ENCODE assay signal across 20 cellular contexts in the genomic region with DNA sequence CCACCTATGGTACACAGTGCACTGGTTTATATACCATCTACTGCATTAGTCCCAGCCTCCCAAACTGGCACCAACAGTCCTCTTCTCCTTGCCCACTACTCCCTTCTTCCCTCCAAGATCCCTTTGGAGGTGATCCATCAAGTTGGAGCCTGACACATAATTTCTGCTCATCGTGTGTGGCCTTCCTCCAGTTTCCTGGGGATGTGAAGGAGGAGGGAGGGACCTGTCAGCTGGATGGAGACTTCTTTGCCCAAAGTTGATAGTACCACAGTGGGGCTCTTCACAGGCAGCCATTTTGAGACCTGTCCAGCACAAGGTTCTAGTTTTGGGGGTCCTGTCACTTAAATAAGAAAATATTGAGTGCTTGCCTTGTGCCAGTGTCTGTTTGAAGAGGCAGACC. TPM values are rescaled to one million over a fixed set of nuclear protein-coding genes. Genes with fewer than 3 reads are reported as not detected.
DNase-seq lines count a peak whose midpoint lies in the region; ATAC-seq and TF ChIP-seq lines count a peak whose summit lies in the region.
"Had no signal": no experiment of that assay in that cellular context is flagged by ENCODE, and none has a peak within 500 bp of the region (broad histone marks: within the 10 kb centered on the region; RNA-seq: fewer than 3 reads in every experiment).

No MANE protein-coding gene starts in this region.

- H3K27ac ChIP-seq in left ventricle myocardium inferior (replicated peaks): peak overlapping the region; percentile 95
- H3K27ac ChIP-seq in heart left ventricle: peak overlapping the region in 4 of 12 donors; percentile 94 to 98 (median 95)
- peak overlapping the region; percentile 96 for H3K27ac ChIP-seq in lower lobe of right lung
- H3K27ac ChIP-seq in spleen: peak overlapping the region in 5 of 8 donors; percentile 81 to 90 (median 87)
- H3K27ac ChIP-seq: 22Rv1 had no signal

- no peak for ATAC-seq in heart left ventricle
- ATAC-seq in lower lobe of right lung: no peak
- ATAC-seq in HG03354 (IDR thresholded peaks at IDR 0.05; ENCODE audit: poor library complexity, severe bottlenecking, unreplicated experiment): no peak

- H3K4me3 ChIP-seq in left ventricle myocardium inferior: no peak overlapping the region
- H3K4me3 ChIP-seq in heart left ventricle: no peak overlapping the region
- H3K4me3 ChIP-seq in lower lobe of right lung: no peak overlapping the region
- no peak overlapping the region for H3K4me3 ChIP-seq in spleen

- H3K27me3 ChIP-seq in left ventricle myocardium inferior (ENCODE audit: low read depth) (no peaks in the 10 kb centered on the region), heart left ventricle (no peaks in the 10 kb centered on the region), lower lobe of right lung (ENCODE audit: low read depth) (no peaks in the 10 kb centered on the region), spleen (replicated peaks in 1 of 7) (peaks cover 0 to 15% (median 5%) of the 10 kb centered on the region in 7 donors)
- H3K27me3 ChIP-seq: breast epithelium had no signal

- H3K36me3 ChIP-seq in left ventricle myocardium inferior (no peaks in the 10 kb centered on the region), heart left ventricle (no peaks in the 10 kb centered on the region), lower lobe of right lung (no peaks in the 10 kb centered on the region), spleen (no peaks in the 10 kb centered on the region)
- H3K36me3 ChIP-seq: breast epithelium had no signal

- no peak for TF ChIP-seq CTCF in left ventricle myocardium inferior (IDR thresholded peaks at IDR 0.05; ENCODE audit: borderline replicate concordance)
- no peak for TF ChIP-seq CTCF in heart left ventricle (IDR thresholded peaks at IDR 0.05)
- no peak for TF ChIP-seq CTCF in lower lobe of right lung (IDR thresholded peaks at IDR 0.05)
- TF ChIP-seq CTCF in spleen (IDR thresholded peaks at IDR 0.05 in 8 of 11, conservative IDR thresholded peaks at IDR 0.05 in 3 of 11): no peak

- no peaks in the 10 kb centered on the region for H3K9me3 ChIP-seq in left ventricle myocardium inferior (replicated peaks)
- no peaks in the 10 kb centered on the region for H3K9me3 ChIP-seq in heart left ventricle
- H3K9me3 ChIP-seq in lower lobe of right lung: no peaks in the 10 kb centered on the region
- H3K9me3 ChIP-seq in spleen: no peaks in the 10 kb centered on the region
- H3K9me3 ChIP-seq: breast epithelium had no signal

- intact Hi-C loops in left ventricle myocardium inferior (cut with micrococcal nuclease): no loop called here
- intact Hi-C loops in heart left ventricle (cut with DNase I): loop anchor here in 2 of 10 donors (2.0 kb wide), 2 partner anchors 17 to 25 kb away; partner anchors contain the start of gene CTDSP2 (in 1 of the 2)
- intact Hi-C loops in lower lobe of right lung (cut with DNase I): no loop called here
- intact Hi-C loops in spleen (cut with DNase I; ENCODE audit: low total_unique reads): no loop called here

- DNase-seq in left ventricle myocardium inferior: no peak
- no peak for DNase-seq in heart left ventricle
- no peak for DNase-seq in lower lobe of right lung
- no peak for DNase-seq in spleen
- DNase-seq in NK-92 (lab: John Stamatoyannopoulos, UW; ENCODE audit: unreplicated experiment): no peak
- DNase-seq in activated CD4-positive, CD25-positive, alpha-beta regulatory T cell (lab: John Stamatoyannopoulos, UW): no peak
- DNase-seq in activated CD4-positive, alpha-beta T cell treated with anti-CD3 and anti-CD28 coated beads, Interleukin-2, amount 50 U/mL, for 1 hour: no peak
- DNase-seq: activated CD4-positive, alpha-beta memory T cell treated with anti-CD3 and anti-CD28 coated beads, Interleukin-2, amount 10 ng/mL, durations not matched to agents 7 days and 5 days; activated effector memory CD4-positive, alpha-beta T cell treated with Interleukin-2 at 50 U/mL for 16 hours; AML-193; CD8-positive, alpha-beta memory T cell; HCEC 1CT; KG1; left colon; midbrain; stimulated activated CD4-positive, alpha-beta T cell treated with anti-CD3 and anti-CD28 coated beads, Interleukin-12 subunit alpha, Interleukin-12 subunit beta, amount 100 ng/mL, for 4 hours; T1000 had no signal

- 51 to 64% (median 59%) methylated on average over 1 of the region's 1 CpG for WGBS in heart left ventricle, 4 donors
- WGBS in spleen, 5 donors: 40 to 62% (median 56%) methylated on average over 1 of the region's 1 CpG

- H3K4me1 ChIP-seq in left ventricle myocardium inferior: peaks cover 24% of the 10 kb centered on the region
- peaks cover 0 to 29% (median 18%) of the 10 kb centered on the region in 12 donors for H3K4me1 ChIP-seq in heart left ventricle
- H3K4me1 ChIP-seq in lower lobe of right lung: peaks cover 28% of the 10 kb centered on the region
- H3K4me1 ChIP-seq in spleen: peaks cover 0 to 28% (median 18%) of the 10 kb centered on the region in 6 donors

- no peak for TF ChIP-seq POLR2A in heart left ventricle (IDR thresholded peaks at IDR 0.05)
- TF ChIP-seq POLR2A in spleen (IDR thresholded peaks at IDR 0.05): no peak

RNA-seq across cellular contexts. Expression of gene CTDSP2, which starts 17.1 kb away (rescaled TPM):
- total RNA-seq in left ventricle myocardium inferior (82.6 TPM), heart left ventricle (100 to 1,000 TPM in 3 of 9 donors, 10 to 100 TPM in 6; 69.9 to 191 (median 89.3) TPM), lower lobe of right lung (220 TPM), spleen (100 to 1,000 TPM; 140 to 203 (median 181) TPM)
- polyA plus RNA-seq in heart left ventricle (10 to 100 TPM; 28.0 to 68.4 TPM), spleen (10 to 100 TPM; 22.2 to 43.5 (median 23.8) TPM)

RNA-seq across cellular contexts. Expression of gene AVIL, which starts 45.1 kb away (rescaled TPM):
- total RNA-seq in left ventricle myocardium inferior: 2.1 TPM
- total RNA-seq in heart left ventricle: 1 to 10 TPM; 1.3 to 6.2 (median 2.4) TPM
- polyA plus RNA-seq in heart left ventricle: 1 to 10 TPM; 1.9 to 2.1 TPM
- total RNA-seq in lower lobe of right lung: 10.8 TPM
- 10 to 100 TPM in 1 of 7 donors, 1 to 10 TPM in 6; 4.8 to 18.6 (median 7.3) TPM for total RNA-seq in spleen
- polyA plus RNA-seq in spleen: 1 to 10 TPM; 2.0 to 3.2 (median 2.8) TPM
